8 cellular contexts compared by ENCODE assay signal in the genomic region with DNA sequence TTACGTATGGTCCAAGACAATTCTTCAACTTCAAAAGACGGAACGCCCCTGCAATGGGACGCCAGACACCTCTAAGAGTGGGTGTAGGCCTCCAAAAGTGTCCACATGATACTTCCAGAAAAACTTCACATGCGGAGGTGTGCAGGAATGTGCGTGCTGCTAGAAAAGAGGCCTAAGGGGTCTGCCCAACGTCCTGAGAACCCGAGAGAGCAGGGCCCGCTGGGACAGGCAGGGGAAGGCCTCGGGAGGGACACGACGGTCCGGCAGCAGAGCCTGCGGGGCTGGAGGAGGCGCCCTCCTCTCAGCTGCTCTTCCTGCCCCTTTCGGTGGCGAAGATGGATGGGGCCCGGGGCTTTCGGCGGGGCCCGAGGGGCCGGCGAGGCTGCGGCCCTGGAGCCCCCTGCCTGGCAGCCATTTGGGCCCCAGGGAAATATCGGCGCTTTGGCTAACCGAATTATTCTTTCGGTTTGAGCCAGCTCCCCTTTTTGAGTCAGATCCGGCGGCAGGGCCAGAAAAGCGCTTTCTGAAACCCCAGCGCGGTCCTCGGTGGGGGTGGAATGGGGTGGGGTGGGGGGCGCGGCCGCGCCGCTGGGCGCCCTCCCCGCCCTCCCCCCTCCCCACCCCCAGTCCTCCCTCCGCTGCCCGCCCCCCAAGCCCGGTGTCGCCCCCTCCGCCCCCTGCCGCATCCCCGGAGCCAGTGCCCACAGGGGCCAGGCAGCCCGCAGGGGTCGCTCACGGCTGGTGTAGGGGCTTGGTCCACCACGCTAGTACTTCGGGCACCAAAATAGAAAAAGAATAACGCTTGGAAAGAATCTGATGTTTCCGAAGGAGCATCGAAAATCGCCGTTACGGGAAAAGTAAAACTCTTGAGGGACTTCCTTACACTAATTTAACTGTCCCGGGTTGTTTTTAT. TPM values are rescaled to one million over a fixed set of nuclear protein-coding genes. Genes with fewer than 3 reads are reported as not detected.
DNase-seq lines count a peak whose midpoint lies in the region; ATAC-seq and TF ChIP-seq lines count a peak whose summit lies in the region.

No MANE protein-coding gene starts in this region.

- peak; percentile 52 for TF ChIP-seq CTCF in AG09309 (IDR thresholded peaks at IDR 0.05; ENCODE audit: control insufficient read depth, insufficient read depth, low read depth, low read length, missing control alignments)
- no peak for TF ChIP-seq CTCF in WTC11 (IDR thresholded peaks at IDR 0.05)

- POLR2A ChIA-PET in WTC11 (lab: Charles Lee) = no interaction called here

- H3K27ac ChIP-seq in muscle layer of colon (ENCODE audit: low read depth, low read length) (peak overlapping the region; percentile 83), substantia nigra (ENCODE audit: low read depth, low read length, poor library complexity, severe bottlenecking) (peak overlapping the region; percentile 53)

- ATAC-seq in GM21619 (IDR thresholded peaks at IDR 0.05; ENCODE audit: unreplicated experiment) (peak; percentile 30), WTC11 (peak; percentile 58), GM21526 (IDR thresholded peaks at IDR 0.05; ENCODE audit: low FRiP score, unreplicated experiment) (no peak)

- H3K4me1 ChIP-seq in muscle layer of colon (ENCODE audit: insufficient read depth, low read length) = peaks cover 29% of the 10 kb centered on the region

- H3K27ac Mint-ChIP-seq in WTC11 = no peak overlapping the region
- H3K27ac Mint-ChIP-seq in dendritic cell treated with granulocyte-macrophage colony-stimulating factor and Interleukin-4, amounts not matched to agents 40 ng/mL and 50 ng/mL, for 4 days = peak overlapping the region; percentile 81

- peaks cover 25% of the 10 kb centered on the region for H3K4me1 Mint-ChIP-seq in WTC11
- peaks cover 53% of the 10 kb centered on the region for H3K4me1 Mint-ChIP-seq in dendritic cell treated with granulocyte-macrophage colony-stimulating factor and Interleukin-4, amounts not matched to agents 40 ng/mL and 50 ng/mL, for 4 days (ENCODE audit: low read depth)

- H3K9me3 Mint-ChIP-seq in WTC11 = no peaks in the 10 kb centered on the region
- H3K9me3 Mint-ChIP-seq in dendritic cell treated with granulocyte-macrophage colony-stimulating factor and Interleukin-4, amounts not matched to agents 40 ng/mL and 50 ng/mL, for 4 days = no peaks in the 10 kb centered on the region

- H3K27me3 Mint-ChIP-seq in WTC11 (ENCODE audit: low read depth) = peaks cover 27% of the 10 kb centered on the region
- H3K27me3 Mint-ChIP-seq in dendritic cell treated with granulocyte-macrophage colony-stimulating factor and Interleukin-4, amounts not matched to agents 40 ng/mL and 50 ng/mL, for 4 days = peaks cover 29% of the 10 kb centered on the region

- H3K9ac ChIP-seq in muscle layer of colon (ENCODE audit: low read length) = peak overlapping the region; percentile 27

- H3K4me3 ChIP-seq in AG09309 (ENCODE audit: control insufficient read depth, low read depth, low read length) (peak overlapping the region; percentile 40), muscle layer of colon (ENCODE audit: low read depth in 1 of 2, low read length in 2 of 2) (peak overlapping the region; percentile 50 to 51)

- no peaks in the 10 kb centered on the region for H3K36me3 ChIP-seq in muscle layer of colon (ENCODE audit: insufficient read depth, low read length)

- no peak for DNase-seq in AG09309 (ENCODE audit: low read depth)
- DNase-seq in WTC11 (ENCODE audit: low spot score) = peak; percentile 59
- DNase-seq in substantia nigra (lab: John Stamatoyannopoulos, UW) = peak in 16 of 49 donors; percentile 7 to 57 (median 16)
- no peak for DNase-seq in DMS53 (lab: John Stamatoyannopoulos, UW)

- no peaks in the 10 kb centered on the region for H3K27me3 ChIP-seq in muscle layer of colon (ENCODE audit: control insufficient read depth in 1 of 2, insufficient read depth in 2 of 2, low read length in 2 of 2)

- no peaks in the 10 kb centered on the region for H3K9me3 ChIP-seq in muscle layer of colon (ENCODE audit: low read length)

- CTCF ChIA-PET in WTC11 (lab: Charles Lee) = interaction anchor here (0.6 to 7.7 kb wide), 28 partner anchors 8 to 1601 kb away, joined by 3 to 84 read pairs (median 4); a partner anchor contains a TSS

- no peaks in the 10 kb centered on the region for H3K36me3 Mint-ChIP-seq in WTC11
- no peaks in the 10 kb centered on the region for H3K36me3 Mint-ChIP-seq in dendritic cell treated with granulocyte-macrophage colony-stimulating factor and Interleukin-4, amounts not matched to agents 40 ng/mL and 50 ng/mL, for 4 days (ENCODE audit: low read depth)

- H3K4me3 Mint-ChIP-seq in WTC11 = peak overlapping the region; percentile 61
- peak overlapping the region; percentile 65 for H3K4me3 Mint-ChIP-seq in dendritic cell treated with granulocyte-macrophage colony-stimulating factor and Interleukin-4, amounts not matched to agents 40 ng/mL and 50 ng/mL, for 4 days

- intact Hi-C loops in dendritic cell treated with granulocyte-macrophage colony-stimulating factor and Interleukin-4, amounts not matched to agents 40 ng/mL and 50 ng/mL, for 4 days (cut with micrococcal nuclease) = no loop called here

TF ChIP-seq in WTC11, 78 proteins besides CTCF, POLR2A, EP300 and RAD21:
- TF ChIP-seq, protein P1, sequence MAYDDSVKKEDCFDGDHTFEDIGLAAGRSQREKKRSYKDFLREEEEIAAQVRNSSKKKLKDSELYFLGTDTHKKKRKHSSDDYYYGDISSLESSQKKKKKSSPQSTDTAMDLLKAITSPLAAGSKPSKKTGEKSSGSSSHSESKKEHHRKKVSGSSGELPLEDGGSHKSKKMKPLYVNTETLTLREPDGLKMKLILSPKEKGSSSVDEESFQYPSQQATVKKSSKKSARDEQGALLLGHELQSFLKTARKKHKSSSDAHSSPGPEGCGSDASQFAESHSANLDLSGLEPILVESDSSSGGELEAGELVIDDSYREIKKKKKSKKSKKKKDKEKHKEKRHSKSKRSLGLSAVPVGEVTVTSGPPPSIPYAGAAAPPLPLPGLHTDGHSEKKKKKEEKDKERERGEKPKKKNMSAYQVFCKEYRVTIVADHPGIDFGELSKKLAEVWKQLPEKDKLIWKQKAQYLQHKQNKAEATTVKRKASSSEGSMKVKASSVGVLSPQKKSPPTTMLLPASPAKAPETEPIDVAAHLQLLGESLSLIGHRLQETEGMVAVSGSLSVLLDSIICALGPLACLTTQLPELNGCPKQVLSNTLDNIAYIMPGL (CRISPR knock-in tag; IDR thresholded peaks at IDR 0.05) = 0 out of 2 replicates have a peak, but pooled peaks have one; percentile 40
- TF ChIP-seq ZNF263 (CRISPR knock-in tag; IDR thresholded peaks at IDR 0.05; ENCODE audit: low read depth) = no peak

RNA-seq across cellular contexts. Expression of a gene that starts 9.2 kb away (rescaled TPM):
- 8.5 to 13.9 TPM (median 10.1 TPM) in 3 replicates for total RNA-seq in WTC11 (2021)

RNA-seq across cellular contexts. Expression of a gene that starts 22.2 kb away (rescaled TPM):
- total RNA-seq in WTC11 (2021) = not detected in 3 replicates
